ENCODE assay signal across 2 cellular contexts in the genomic region with DNA sequence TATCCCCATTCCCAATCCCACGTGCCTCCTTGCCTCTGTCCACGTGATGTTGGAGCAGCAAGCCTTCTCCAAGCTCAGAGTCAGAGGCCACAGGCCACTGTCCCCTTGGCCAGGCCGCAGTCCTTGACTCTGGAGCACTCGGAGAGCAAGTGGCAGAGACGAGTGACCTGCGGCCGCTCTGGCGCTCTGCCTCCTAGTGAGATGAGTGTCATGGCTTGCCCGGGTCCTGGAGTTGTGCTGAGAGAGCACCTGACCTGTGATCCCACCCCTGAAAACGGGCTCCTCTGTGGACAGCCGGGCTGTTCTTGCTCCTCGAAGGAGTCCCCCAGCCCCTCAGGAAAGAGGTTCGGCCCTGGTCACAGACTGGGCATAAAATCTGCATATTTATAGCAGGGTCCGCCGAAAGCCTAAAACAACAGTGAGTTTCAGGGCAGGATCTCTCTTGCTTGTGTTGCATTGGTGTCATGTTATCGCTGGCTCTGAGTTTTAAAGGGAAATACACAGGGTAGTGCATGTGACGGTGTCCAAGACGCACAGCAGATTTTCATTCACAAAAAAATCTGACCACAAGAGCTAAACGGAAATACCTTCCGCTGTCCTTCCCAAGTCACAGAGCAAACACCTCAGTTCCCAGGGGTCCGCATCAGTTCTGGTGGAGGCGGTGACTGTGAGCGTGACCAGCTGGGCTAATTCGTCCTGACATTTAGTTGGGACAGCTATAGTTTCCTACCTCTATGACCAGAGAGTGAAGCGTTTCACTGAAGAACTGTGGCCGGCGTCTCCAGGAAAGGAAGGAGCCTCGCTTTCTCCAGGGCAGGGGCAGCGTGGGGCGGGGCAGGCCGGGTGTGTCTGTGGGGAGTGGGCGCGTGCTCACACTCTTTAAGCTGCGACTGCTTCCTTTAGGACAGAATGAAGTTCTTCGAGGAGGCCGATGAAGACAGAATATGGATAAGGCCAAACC.
TF ChIP-seq lines count a peak whose summit lies in the region.

No MANE protein-coding gene starts in this region.

TF ChIP-seq in liver, 16 proteins besides CTCF, POLR2A, EP300 and RAD21:
- TF ChIP-seq EGR1 (IDR thresholded peaks at IDR 0.05; ENCODE audit: low read depth in 2 of 2) (peak in 1 of 2 donors; percentile 67), NR2F2 (IDR thresholded peaks at IDR 0.05) (peak; percentile 97), JUND (IDR thresholded peaks at IDR 0.05) (peak; percentile 30 to 72), ATF3 (IDR thresholded peaks at IDR 0.05) (no peak), GABPA (IDR thresholded peaks at IDR 0.05 in 1 of 2, conservative IDR thresholded peaks at IDR 0.05 in 1 of 2) (no peak), TAF1 (conservative IDR thresholded peaks at IDR 0.05) (no peak), FOXA2 (IDR thresholded peaks at IDR 0.05) (peak; percentile 45), YY1 (IDR thresholded peaks at IDR 0.05) (peak; percentile 87), SP1 (IDR thresholded peaks at IDR 0.05) (peak; percentile 94), HNF4G (IDR thresholded peaks at IDR 0.05) (peak; percentile 40), RXRA (IDR thresholded peaks at IDR 0.05) (peak; percentile 99 to 100), FOXA1 (IDR thresholded peaks at IDR 0.05) (no peak), HNF4A (conservative IDR thresholded peaks at IDR 0.05) (peak; percentile 83 to 97)
- TF ChIP-seq, protein P1, sequence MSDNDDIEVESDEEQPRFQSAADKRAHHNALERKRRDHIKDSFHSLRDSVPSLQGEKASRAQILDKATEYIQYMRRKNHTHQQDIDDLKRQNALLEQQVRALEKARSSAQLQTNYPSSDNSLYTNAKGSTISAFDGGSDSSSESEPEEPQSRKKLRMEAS (IDR thresholded peaks at IDR 0.05): peak; percentile 97
- TF ChIP-seq, protein P2, sequence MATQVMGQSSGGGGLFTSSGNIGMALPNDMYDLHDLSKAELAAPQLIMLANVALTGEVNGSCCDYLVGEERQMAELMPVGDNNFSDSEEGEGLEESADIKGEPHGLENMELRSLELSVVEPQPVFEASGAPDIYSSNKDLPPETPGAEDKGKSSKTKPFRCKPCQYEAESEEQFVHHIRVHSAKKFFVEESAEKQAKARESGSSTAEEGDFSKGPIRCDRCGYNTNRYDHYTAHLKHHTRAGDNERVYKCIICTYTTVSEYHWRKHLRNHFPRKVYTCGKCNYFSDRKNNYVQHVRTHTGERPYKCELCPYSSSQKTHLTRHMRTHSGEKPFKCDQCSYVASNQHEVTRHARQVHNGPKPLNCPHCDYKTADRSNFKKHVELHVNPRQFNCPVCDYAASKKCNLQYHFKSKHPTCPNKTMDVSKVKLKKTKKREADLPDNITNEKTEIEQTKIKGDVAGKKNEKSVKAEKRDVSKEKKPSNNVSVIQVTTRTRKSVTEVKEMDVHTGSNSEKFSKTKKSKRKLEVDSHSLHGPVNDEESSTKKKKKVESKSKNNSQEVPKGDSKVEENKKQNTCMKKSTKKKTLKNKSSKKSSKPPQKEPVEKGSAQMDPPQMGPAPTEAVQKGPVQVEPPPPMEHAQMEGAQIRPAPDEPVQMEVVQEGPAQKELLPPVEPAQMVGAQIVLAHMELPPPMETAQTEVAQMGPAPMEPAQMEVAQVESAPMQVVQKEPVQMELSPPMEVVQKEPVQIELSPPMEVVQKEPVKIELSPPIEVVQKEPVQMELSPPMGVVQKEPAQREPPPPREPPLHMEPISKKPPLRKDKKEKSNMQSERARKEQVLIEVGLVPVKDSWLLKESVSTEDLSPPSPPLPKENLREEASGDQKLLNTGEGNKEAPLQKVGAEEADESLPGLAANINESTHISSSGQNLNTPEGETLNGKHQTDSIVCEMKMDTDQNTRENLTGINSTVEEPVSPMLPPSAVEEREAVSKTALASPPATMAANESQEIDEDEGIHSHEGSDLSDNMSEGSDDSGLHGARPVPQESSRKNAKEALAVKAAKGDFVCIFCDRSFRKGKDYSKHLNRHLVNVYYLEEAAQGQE (IDR thresholded peaks at IDR 0.05): peak; percentile 73
- TF ChIP-seq, protein P3, sequence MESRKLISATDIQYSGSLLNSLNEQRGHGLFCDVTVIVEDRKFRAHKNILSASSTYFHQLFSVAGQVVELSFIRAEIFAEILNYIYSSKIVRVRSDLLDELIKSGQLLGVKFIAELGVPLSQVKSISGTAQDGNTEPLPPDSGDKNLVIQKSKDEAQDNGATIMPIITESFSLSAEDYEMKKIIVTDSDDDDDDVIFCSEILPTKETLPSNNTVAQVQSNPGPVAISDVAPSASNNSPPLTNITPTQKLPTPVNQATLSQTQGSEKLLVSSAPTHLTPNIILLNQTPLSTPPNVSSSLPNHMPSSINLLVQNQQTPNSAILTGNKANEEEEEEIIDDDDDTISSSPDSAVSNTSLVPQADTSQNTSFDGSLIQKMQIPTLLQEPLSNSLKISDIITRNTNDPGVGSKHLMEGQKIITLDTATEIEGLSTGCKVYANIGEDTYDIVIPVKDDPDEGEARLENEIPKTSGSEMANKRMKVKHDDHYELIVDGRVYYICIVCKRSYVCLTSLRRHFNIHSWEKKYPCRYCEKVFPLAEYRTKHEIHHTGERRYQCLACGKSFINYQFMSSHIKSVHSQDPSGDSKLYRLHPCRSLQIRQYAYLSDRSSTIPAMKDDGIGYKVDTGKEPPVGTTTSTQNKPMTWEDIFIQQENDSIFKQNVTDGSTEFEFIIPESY (IDR thresholded peaks at IDR 0.05): peak; percentile 77
TF ChIP-seq in liver: peak in this region for 12.

TF ChIP-seq in HepG2, 621 proteins besides CTCF, POLR2A, EP300 and RAD21:
- TF ChIP-seq GFI1 (CRISPR knock-in tag; IDR thresholded peaks at IDR 0.05; ENCODE audit: borderline replicate concordance) (no peak), SP5 (CRISPR knock-in tag; IDR thresholded peaks at IDR 0.05; ENCODE audit: borderline replicate concordance, low read depth) (no peak), KAT2B (IDR thresholded peaks at IDR 0.05; ENCODE audit: borderline replicate concordance, low read depth, low read length) (no peak), ZFP1 (CRISPR knock-in tag; IDR thresholded peaks at IDR 0.05) (no peak), BCL6 (CRISPR knock-in tag; IDR thresholded peaks at IDR 0.05) (no peak), MBD4 (IDR thresholded peaks at IDR 0.05; ENCODE audit: borderline replicate concordance, low read length) (no peak), IRF9 (CRISPR knock-in tag; IDR thresholded peaks at IDR 0.05; ENCODE audit: borderline replicate concordance) (no peak), ARNT2 (CRISPR knock-in tag; IDR thresholded peaks at IDR 0.05; ENCODE audit: low read depth) (no peak), ZHX1 (CRISPR knock-in tag; IDR thresholded peaks at IDR 0.05; ENCODE audit: low read depth) (no peak), HOXA3 (CRISPR knock-in tag; IDR thresholded peaks at IDR 0.05) (no peak)
- TF ChIP-seq, protein P4, sequence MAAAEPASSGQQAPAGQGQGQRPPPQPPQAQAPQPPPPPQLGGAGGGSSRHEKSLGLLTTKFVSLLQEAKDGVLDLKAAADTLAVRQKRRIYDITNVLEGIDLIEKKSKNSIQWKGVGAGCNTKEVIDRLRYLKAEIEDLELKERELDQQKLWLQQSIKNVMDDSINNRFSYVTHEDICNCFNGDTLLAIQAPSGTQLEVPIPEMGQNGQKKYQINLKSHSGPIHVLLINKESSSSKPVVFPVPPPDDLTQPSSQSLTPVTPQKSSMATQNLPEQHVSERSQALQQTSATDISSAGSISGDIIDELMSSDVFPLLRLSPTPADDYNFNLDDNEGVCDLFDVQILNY (CRISPR knock-in tag; conservative IDR thresholded peaks at IDR 0.05): no peak
- TF ChIP-seq, protein P5, sequence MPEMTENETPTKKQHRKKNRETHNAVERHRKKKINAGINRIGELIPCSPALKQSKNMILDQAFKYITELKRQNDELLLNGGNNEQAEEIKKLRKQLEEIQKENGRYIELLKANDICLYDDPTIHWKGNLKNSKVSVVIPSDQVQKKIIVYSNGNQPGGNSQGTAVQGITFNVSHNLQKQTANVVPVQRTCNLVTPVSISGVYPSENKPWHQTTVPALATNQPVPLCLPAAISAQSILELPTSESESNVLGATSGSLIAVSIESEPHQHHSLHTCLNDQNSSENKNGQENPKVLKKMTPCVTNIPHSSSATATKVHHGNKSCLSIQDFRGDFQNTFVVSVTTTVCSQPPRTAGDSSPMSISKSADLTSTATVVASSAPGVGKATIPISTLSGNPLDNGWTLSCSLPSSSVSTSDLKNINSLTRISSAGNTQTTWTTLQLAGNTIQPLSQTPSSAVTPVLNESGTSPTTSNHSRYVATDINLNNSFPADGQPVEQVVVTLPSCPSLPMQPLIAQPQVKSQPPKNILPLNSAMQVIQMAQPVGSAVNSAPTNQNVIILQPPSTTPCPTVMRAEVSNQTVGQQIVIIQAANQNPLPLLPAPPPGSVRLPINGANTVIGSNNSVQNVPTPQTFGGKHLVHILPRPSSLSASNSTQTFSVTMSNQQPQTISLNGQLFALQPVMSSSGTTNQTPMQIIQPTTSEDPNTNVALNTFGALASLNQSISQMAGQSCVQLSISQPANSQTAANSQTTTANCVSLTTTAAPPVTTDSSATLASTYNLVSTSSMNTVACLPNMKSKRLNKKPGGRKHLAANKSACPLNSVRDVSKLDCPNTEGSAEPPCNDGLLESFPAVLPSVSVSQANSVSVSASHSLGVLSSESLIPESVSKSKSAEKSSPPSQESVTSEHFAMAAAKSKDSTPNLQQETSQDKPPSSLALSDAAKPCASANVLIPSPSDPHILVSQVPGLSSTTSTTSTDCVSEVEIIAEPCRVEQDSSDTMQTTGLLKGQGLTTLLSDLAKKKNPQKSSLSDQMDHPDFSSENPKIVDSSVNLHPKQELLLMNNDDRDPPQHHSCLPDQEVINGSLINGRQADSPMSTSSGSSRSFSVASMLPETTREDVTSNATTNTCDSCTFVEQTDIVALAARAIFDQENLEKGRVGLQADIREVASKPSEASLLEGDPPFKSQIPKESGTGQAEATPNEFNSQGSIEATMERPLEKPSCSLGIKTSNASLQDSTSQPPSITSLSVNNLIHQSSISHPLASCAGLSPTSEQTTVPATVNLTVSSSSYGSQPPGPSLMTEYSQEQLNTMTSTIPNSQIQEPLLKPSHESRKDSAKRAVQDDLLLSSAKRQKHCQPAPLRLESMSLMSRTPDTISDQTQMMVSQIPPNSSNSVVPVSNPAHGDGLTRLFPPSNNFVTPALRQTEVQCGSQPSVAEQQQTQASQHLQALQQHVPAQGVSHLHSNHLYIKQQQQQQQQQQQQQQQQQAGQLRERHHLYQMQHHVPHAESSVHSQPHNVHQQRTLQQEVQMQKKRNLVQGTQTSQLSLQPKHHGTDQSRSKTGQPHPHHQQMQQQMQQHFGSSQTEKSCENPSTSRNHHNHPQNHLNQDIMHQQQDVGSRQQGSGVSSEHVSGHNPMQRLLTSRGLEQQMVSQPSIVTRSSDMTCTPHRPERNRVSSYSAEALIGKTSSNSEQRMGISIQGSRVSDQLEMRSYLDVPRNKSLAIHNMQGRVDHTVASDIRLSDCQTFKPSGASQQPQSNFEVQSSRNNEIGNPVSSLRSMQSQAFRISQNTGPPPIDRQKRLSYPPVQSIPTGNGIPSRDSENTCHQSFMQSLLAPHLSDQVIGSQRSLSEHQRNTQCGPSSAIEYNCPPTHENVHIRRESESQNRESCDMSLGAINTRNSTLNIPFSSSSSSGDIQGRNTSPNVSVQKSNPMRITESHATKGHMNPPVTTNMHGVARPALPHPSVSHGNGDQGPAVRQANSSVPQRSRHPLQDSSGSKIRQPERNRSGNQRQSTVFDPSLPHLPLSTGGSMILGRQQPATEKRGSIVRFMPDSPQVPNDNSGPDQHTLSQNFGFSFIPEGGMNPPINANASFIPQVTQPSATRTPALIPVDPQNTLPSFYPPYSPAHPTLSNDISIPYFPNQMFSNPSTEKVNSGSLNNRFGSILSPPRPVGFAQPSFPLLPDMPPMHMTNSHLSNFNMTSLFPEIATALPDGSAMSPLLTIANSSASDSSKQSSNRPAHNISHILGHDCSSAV (CRISPR knock-in tag; IDR thresholded peaks at IDR 0.05; ENCODE audit: borderline replicate concordance): no peak
